Comparison of ENCODE assay signal across 1 cellular context in genomic region chr6:34527751-34528670, GRCh38.
TF ChIP-seq lines count a peak whose summit lies in the region.

No MANE protein-coding gene starts in this region.

TF ChIP-seq in K562, 482 proteins besides CTCF, POLR2A, EP300 and RAD21 (continued from another document and continues in another):
- TF ChIP-seq ZNF407 (IDR thresholded peaks at IDR 0.05; ENCODE audit: low read depth) (no peak), ZNF175 (CRISPR knock-in tag; IDR thresholded peaks at IDR 0.05; ENCODE audit: low read depth) (no peak), PML (IDR thresholded peaks at IDR 0.05; ENCODE audit: low read length) (no peak), SRF (CRISPR knock-in tag; IDR thresholded peaks at IDR 0.05) (no peak), MAFK (IDR thresholded peaks at IDR 0.05; ENCODE audit: low read length) (no peak), KDM2B (CRISPR knock-in tag; IDR thresholded peaks at IDR 0.05) (no peak), BACH1 (tag; IDR thresholded peaks at IDR 0.05) (no peak), ETV6 (IDR thresholded peaks at IDR 0.05; ENCODE audit: borderline replicate concordance in 1 of 2, low read depth in 2 of 2, low read length in 1 of 2) (no peak), ETV6 (CRISPR knock-in tag; IDR thresholded peaks at IDR 0.05; ENCODE audit: borderline replicate concordance) (no peak), LCOR (CRISPR knock-in tag; IDR thresholded peaks at IDR 0.05) (no peak), ZBTB40 (IDR thresholded peaks at IDR 0.05) (no peak), ZBTB40 (CRISPR knock-in tag; IDR thresholded peaks at IDR 0.05) (0 out of 2 replicates have a peak, but pooled peaks have one; percentile 27), IFI16 (CRISPR knock-in tag; IDR thresholded peaks at IDR 0.05) (no peak), BCOR (IDR thresholded peaks at IDR 0.05) (peak; percentile 98), CREB3L1 (IDR thresholded peaks at IDR 0.05; ENCODE audit: borderline replicate concordance, low read depth) (no peak), CREBBP (IDR thresholded peaks at IDR 0.05; ENCODE audit: low read depth, low read length) (no peak), HDAC3 (IDR thresholded peaks at IDR 0.05; ENCODE audit: borderline replicate concordance, partially characterized antibody) (no peak), ZFP36 (IDR thresholded peaks at IDR 0.05; ENCODE audit: low read depth, low read length, partially characterized antibody) (peak; percentile 100), SRSF7 (optimal IDR thresholded peaks at IDR 0.05; ENCODE audit: low read depth, low read length) (no peak), CXXC5 (CRISPR knock-in tag; IDR thresholded peaks at IDR 0.05) (no peak), SREBF1 (IDR thresholded peaks at IDR 0.05; ENCODE audit: borderline replicate concordance, low read depth, low read length) (no peak), TCFL5 (CRISPR knock-in tag; conservative IDR thresholded peaks at IDR 0.05) (no peak), YY1 (IDR thresholded peaks at IDR 0.05; ENCODE audit: borderline replicate concordance in 1 of 3, control insufficient read depth in 1 of 3, extremely low read depth in 1 of 3, insufficient read depth in 3 of 3, insufficient read length in 1 of 3, insufficient replicate concordance in 2 of 3, low read depth in 1 of 3, low read length in 2 of 3) (peak in 1 of 3 experiments; percentile 18), STAG1 (CRISPR knock-in tag; IDR thresholded peaks at IDR 0.05; ENCODE audit: borderline replicate concordance) (no peak), MAX (CRISPR knock-in tag; IDR thresholded peaks at IDR 0.05) (no peak), TAF1 (IDR thresholded peaks at IDR 0.05; ENCODE audit: control insufficient read depth, extremely low read depth, insufficient read depth, low read length, severe bottlenecking) (no peak), COPS2 (conservative IDR thresholded peaks at IDR 0.05) (no peak), HNRNPLL (IDR thresholded peaks at IDR 0.05; ENCODE audit: low read depth, low read length, poor library complexity, severe bottlenecking) (peak; percentile 77), YBX1 (IDR thresholded peaks at IDR 0.05) (no peak), ZNF12 (CRISPR knock-in tag; IDR thresholded peaks at IDR 0.05) (0 out of 2 replicates have a peak, but pooled peaks have one; percentile 46), ZNF24 (IDR thresholded peaks at IDR 0.05) (no peak), HDAC1 (IDR thresholded peaks at IDR 0.05) (0 out of 4 replicates have a peak, but pooled peaks have one; percentile 19 to 37), PTBP1 (IDR thresholded peaks at IDR 0.05; ENCODE audit: low read depth, low read length) (peak; percentile 96), E2F1 (CRISPR knock-in tag; IDR thresholded peaks at IDR 0.05) (no peak), CHD4 (IDR thresholded peaks at IDR 0.05; ENCODE audit: insufficient read depth, insufficient replicate concordance, low read depth, low read length, poor library complexity, severe bottlenecking) (no peak), ZNF561 (CRISPR knock-in tag; conservative IDR thresholded peaks at IDR 0.05) (no peak), ZNF253 (CRISPR knock-in tag; conservative IDR thresholded peaks at IDR 0.05) (no peak), ARID1B (IDR thresholded peaks at IDR 0.05) (no peak), ZNF431 (CRISPR knock-in tag; IDR thresholded peaks at IDR 0.05) (no peak), SIN3B (IDR thresholded peaks at IDR 0.05; ENCODE audit: low read depth) (no peak), ZKSCAN1 (IDR thresholded peaks at IDR 0.05; ENCODE audit: low read depth, low read length) (peak; percentile 92)
